ENCODE assay signal across 18 cellular contexts in genomic region chr7:132932321-132933075, GRCh38.
DNase-seq lines count a peak whose midpoint lies in the region; ATAC-seq and TF ChIP-seq lines count a peak whose summit lies in the region.
"Had no signal": no experiment of that assay in that cellular context is flagged by ENCODE, and none has a peak within 500 bp of the region (broad histone marks: within the 10 kb centered on the region; RNA-seq: fewer than 3 reads in every experiment).

No MANE protein-coding gene starts in this region.

- TF ChIP-seq CTCF in HFFc6 (IDR thresholded peaks at IDR 0.05), result no peak

- ATAC-seq in GM21737 (IDR thresholded peaks at IDR 0.05; ENCODE audit: unreplicated experiment), result no peak
- no peak for ATAC-seq in activated CD8-positive, alpha-beta memory T cell treated with anti-CD3 and anti-CD28 coated beads, Interleukin-2, amount 10 ng/mL, durations not matched to agents 7 days and 5 days
- ATAC-seq: sciatic nerve had no signal

- H3K27ac ChIP-seq in ACC112 (ENCODE audit: low read depth, low read length), result peak overlapping the region; percentile 71

- peak overlapping the region; percentile 6; the same call in 1 of the 2 replicates for H3K4me3 Mint-ChIP-seq in HFFc6
- no peak overlapping the region for H3K4me3 Mint-ChIP-seq in activated CD8-positive, alpha-beta memory T cell treated with anti-CD3 and anti-CD28 coated beads, Interleukin-2, amount 10 ng/mL, durations not matched to agents 7 days and 5 days
- H3K4me3 Mint-ChIP-seq: activated B cell treated with CpG ODN at 0.5 μM for 24 hours, mesothelial cell of epicardium had no signal

- H3K27me3 ChIP-seq in ACC112 (ENCODE audit: insufficient read depth, low read length) (no peaks in the 10 kb centered on the region), adipocyte (replicated peaks; ENCODE audit: control insufficient read depth, insufficient read depth, low read length) (no peaks in the 10 kb centered on the region)
- H3K27me3 ChIP-seq: heart left ventricle had no signal

- H3K36me3 ChIP-seq in ACC112 (ENCODE audit: insufficient read depth, low read length) (peaks cover 1% of the 10 kb centered on the region; the same call in 1 of the 2 replicates), adipocyte (ENCODE audit: control insufficient read depth, insufficient read depth, low read length, severe bottlenecking) (no peaks in the 10 kb centered on the region)
- H3K36me3 ChIP-seq: heart left ventricle had no signal

- H3K9me3 ChIP-seq in adipocyte (ENCODE audit: control insufficient read depth, low read length), result no peaks in the 10 kb centered on the region

- peak overlapping the region; percentile 19 for H3K9ac ChIP-seq in adipocyte (ENCODE audit: low read length)

- H2AFZ ChIP-seq in ACC112 (ENCODE audit: low read length, unreplicated experiment), result peak overlapping the region; percentile 61

- peaks cover 17% of the 10 kb centered on the region for H3K4me1 Mint-ChIP-seq in HFFc6 (ENCODE audit: low read depth)
- peaks cover 9% of the 10 kb centered on the region for H3K4me1 Mint-ChIP-seq in activated CD8-positive, alpha-beta memory T cell treated with anti-CD3 and anti-CD28 coated beads, Interleukin-2, amount 10 ng/mL, durations not matched to agents 7 days and 5 days

- H3K36me3 Mint-ChIP-seq in HFFc6 (ENCODE audit: low read depth), result peaks cover 10% of the 10 kb centered on the region; the same call in 1 of the 2 replicates
- peaks cover 11% of the 10 kb centered on the region for H3K36me3 Mint-ChIP-seq in activated CD8-positive, alpha-beta memory T cell treated with anti-CD3 and anti-CD28 coated beads, Interleukin-2, amount 10 ng/mL, durations not matched to agents 7 days and 5 days

- H3K27ac Mint-ChIP-seq in HFFc6, result peak overlapping the region; percentile 68
- no peak overlapping the region for H3K27ac Mint-ChIP-seq in activated CD8-positive, alpha-beta memory T cell treated with anti-CD3 and anti-CD28 coated beads, Interleukin-2, amount 10 ng/mL, durations not matched to agents 7 days and 5 days
- H3K27ac Mint-ChIP-seq: activated B cell treated with CpG ODN at 0.5 μM for 24 hours, mesothelial cell of epicardium had no signal

- H3K4me3 ChIP-seq in ACC112 (ENCODE audit: low read depth, low read length) (peak overlapping the region; percentile 27; the same call in 1 of the 2 replicates), adipocyte (ENCODE audit: low read length) (peak overlapping the region; percentile 52)
- H3K4me3 ChIP-seq: heart left ventricle had no signal

- DNase-seq in HFFc6 (no peak), adipocyte (ENCODE audit: low read depth) (no peak), iPS-NIHi7 (ENCODE audit: extremely low spot score) (peak; percentile 38), NCI-H2227 (lab: John Stamatoyannopoulos, UW; ENCODE audit: unreplicated experiment) (no peak)
- no peak for DNase-seq in stimulated activated naive CD4-positive, alpha-beta T cell treated with Interleukin-2 at 50 U/mL for 16 hours (lab: John Stamatoyannopoulos, UW)
- no peak for DNase-seq in activated CD8-positive, alpha-beta memory T cell treated with anti-CD3 and anti-CD28 coated beads, Interleukin-2, amount 10 ng/mL, durations not matched to agents 7 days and 5 days
- DNase-seq: activated B cell treated with CpG ODN at 0.5 μM for 24 hours; activated CD8-positive, alpha-beta memory T cell treated with anti-CD3 and anti-CD28 coated beads, Interleukin-2, amount 50 U/mL, for 4 hours; activated naive CD4-positive, alpha-beta T cell treated with anti-CD3 and anti-CD28 coated beads, Interleukin-2, amount 50 U/mL, for 16 hours; heart left ventricle; kidney glomerular epithelial cell; MM.1S; NCI-H2081; NCI-H524 treated with DMSO at 0.1 percent for 48 hours had no signal

- no peaks in the 10 kb centered on the region for H3K9me3 Mint-ChIP-seq in HFFc6
- peaks cover 2% of the 10 kb centered on the region for H3K9me3 Mint-ChIP-seq in activated CD8-positive, alpha-beta memory T cell treated with anti-CD3 and anti-CD28 coated beads, Interleukin-2, amount 10 ng/mL, durations not matched to agents 7 days and 5 days (ENCODE audit: low read depth)

- no peaks in the 10 kb centered on the region; the same call in 1 of the 2 replicates for H3K27me3 Mint-ChIP-seq in HFFc6 (ENCODE audit: insufficient read depth)
- H3K27me3 Mint-ChIP-seq in activated CD8-positive, alpha-beta memory T cell treated with anti-CD3 and anti-CD28 coated beads, Interleukin-2, amount 10 ng/mL, durations not matched to agents 7 days and 5 days, result no peaks in the 10 kb centered on the region
- H3K27me3 Mint-ChIP-seq: activated B cell treated with CpG ODN at 0.5 μM for 24 hours had no signal

- CTCF ChIA-PET in activated CD8-positive, alpha-beta memory T cell treated with anti-CD3 and anti-CD28 coated beads, Interleukin-2, amount 10 ng/mL, durations not matched to agents 7 days and 5 days (lab: Charles Lee), result no interaction called here

- H3K4me1 ChIP-seq in ACC112 (ENCODE audit: control insufficient read depth, insufficient read depth, low read length, unreplicated experiment) (peaks cover 19% of the 10 kb centered on the region), adipocyte (ENCODE audit: control insufficient read depth, insufficient read depth, low read length) (peaks cover 25% of the 10 kb centered on the region)

- peaks cover 4% of the 10 kb centered on the region for H3K79me2 ChIP-seq in ACC112 (ENCODE audit: control insufficient read depth, insufficient read depth, low read length, unreplicated experiment)
